Comparison of ENCODE assay signal across 1 cellular context in the genomic region with DNA sequence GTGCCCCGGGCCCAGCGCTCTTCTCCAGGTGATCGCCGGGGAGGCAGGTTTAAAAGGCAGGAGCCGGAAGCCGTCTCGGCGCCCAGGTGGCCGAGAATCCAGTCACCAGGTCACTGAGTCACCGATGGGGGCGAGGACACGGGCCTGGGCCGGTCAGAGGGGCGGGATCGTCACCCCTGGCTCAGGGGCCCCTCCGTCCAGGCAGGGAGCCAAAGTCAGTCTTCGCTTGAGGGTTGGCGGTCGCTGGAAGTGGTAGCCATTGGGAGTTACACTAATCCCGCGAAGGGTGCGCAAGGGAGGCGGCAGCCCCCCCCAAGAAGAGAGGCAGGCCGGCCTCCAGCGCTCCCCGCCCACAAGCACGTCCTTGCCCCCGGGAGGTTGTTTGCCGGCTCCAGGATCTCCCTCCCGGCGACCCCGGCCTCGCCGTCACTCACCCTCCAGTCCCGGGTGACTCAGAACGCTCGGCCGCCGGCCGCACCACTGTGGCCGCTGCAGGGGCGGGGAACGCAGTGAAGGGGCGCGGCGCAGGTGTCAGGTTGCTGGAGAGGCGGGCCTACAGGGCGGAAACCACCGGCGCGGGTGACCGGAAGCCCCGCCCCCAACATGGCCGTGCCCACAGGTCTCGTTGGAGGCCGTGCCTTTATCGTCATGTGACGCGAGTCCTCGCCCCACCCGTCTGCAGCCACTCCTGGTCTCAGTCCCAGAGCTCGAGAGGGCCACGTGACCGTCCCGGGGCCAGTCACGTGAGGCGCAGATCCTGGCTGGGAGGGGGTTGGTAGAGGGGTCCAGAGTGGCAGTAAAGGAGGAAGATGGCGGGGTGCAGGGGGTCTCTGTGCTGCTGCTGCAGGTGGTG.
TF ChIP-seq lines count a peak whose summit lies in the region.

A gene with protein sequence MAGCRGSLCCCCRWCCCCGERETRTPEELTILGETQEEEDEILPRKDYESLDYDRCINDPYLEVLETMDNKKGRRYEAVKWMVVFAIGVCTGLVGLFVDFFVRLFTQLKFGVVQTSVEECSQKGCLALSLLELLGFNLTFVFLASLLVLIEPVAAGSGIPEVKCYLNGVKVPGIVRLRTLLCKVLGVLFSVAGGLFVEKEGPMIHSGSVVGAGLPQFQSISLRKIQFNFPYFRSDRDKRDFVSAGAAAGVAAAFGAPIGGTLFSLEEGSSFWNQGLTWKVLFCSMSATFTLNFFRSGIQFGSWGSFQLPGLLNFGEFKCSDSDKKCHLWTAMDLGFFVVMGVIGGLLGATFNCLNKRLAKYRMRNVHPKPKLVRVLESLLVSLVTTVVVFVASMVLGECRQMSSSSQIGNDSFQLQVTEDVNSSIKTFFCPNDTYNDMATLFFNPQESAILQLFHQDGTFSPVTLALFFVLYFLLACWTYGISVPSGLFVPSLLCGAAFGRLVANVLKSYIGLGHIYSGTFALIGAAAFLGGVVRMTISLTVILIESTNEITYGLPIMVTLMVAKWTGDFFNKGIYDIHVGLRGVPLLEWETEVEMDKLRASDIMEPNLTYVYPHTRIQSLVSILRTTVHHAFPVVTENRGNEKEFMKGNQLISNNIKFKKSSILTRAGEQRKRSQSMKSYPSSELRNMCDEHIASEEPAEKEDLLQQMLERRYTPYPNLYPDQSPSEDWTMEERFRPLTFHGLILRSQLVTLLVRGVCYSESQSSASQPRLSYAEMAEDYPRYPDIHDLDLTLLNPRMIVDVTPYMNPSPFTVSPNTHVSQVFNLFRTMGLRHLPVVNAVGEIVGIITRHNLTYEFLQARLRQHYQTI (plus strand): TSS at position 738 of the 853 bp plus-strand sequence. CDS start 72 bp downstream, at position 810.
A gene (minus strand): TSS at position 511 of the 853 bp plus-strand sequence. CDS start 2,848 bp downstream, outside the sequence.

TF ChIP-seq in K562, 482 proteins besides CTCF, POLR2A, EP300 and RAD21 (continued from another document and continues in another):
- TF ChIP-seq, protein P1, sequence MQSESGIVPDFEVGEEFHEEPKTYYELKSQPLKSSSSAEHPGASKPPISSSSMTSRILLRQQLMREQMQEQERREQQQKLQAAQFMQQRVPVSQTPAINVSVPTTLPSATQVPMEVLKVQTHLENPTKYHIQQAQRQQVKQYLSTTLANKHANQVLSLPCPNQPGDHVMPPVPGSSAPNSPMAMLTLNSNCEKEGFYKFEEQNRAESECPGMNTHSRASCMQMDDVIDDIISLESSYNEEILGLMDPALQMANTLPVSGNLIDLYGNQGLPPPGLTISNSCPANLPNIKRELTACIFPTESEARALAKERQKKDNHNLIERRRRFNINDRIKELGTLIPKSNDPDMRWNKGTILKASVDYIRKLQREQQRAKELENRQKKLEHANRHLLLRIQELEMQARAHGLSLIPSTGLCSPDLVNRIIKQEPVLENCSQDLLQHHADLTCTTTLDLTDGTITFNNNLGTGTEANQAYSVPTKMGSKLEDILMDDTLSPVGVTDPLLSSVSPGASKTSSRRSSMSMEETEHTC (IDR thresholded peaks at IDR 0.05): peak; percentile 97
- TF ChIP-seq ZNF232 (CRISPR knock-in tag; IDR thresholded peaks at IDR 0.05) (peak; percentile 87), HMGN3 (IDR thresholded peaks at IDR 0.05; ENCODE audit: borderline replicate concordance, extremely low read depth, insufficient read length, low read depth, low read length) (peak; percentile 96), BRD4 (IDR thresholded peaks at IDR 0.05) (no peak; the same call in 1 of the 2 replicates), KLF1 (tag; IDR thresholded peaks at IDR 0.05) (peak; percentile 94), PCBP2 (IDR thresholded peaks at IDR 0.05; ENCODE audit: low read depth, low read length, poor library complexity, severe bottlenecking) (no peak), DPF2 (IDR thresholded peaks at IDR 0.05) (peak; percentile 79), RBM39 (optimal IDR thresholded peaks at IDR 0.05; ENCODE audit: low read depth, low read length) (no peak), HNRNPL (IDR thresholded peaks at IDR 0.05; ENCODE audit: low read depth, low read length) (no peak), FOSL1 (tag; conservative IDR thresholded peaks at IDR 0.05) (peak; percentile 97), ETV1 (tag; conservative IDR thresholded peaks at IDR 0.05; ENCODE audit: low read depth) (peak; percentile 77; the same call in 1 of the 2 replicates), TAF7 (tag; IDR thresholded peaks at IDR 0.05) (peak; percentile 66), CBX3 (IDR thresholded peaks at IDR 0.05; ENCODE audit: borderline replicate concordance in 1 of 2, low read length in 2 of 2) (no peak), GTF2F1 (IDR thresholded peaks at IDR 0.05; ENCODE audit: low read depth, low read length) (peak; percentile 42; the same call in 1 of the 2 replicates), BCOR (IDR thresholded peaks at IDR 0.05) (peak; percentile 17; the same call in 1 of the 2 replicates), ZFX (CRISPR knock-in tag; IDR thresholded peaks at IDR 0.05) (no peak), ZNF311 (CRISPR knock-in tag; IDR thresholded peaks at IDR 0.05) (0 out of 2 replicates have a peak, but pooled peaks have one; percentile 5), PHF8 (IDR thresholded peaks at IDR 0.05; ENCODE audit: borderline replicate concordance, low read length) (peak; percentile 82; the same call in 1 of the 2 replicates), ZNF764 (CRISPR knock-in tag; IDR thresholded peaks at IDR 0.05; ENCODE audit: low read depth) (0 out of 2 replicates have a peak, but pooled peaks have one; percentile 63), MYC (IDR thresholded peaks at IDR 0.05; ENCODE audit: low read depth, low read length) (peak; percentile 73; the same call in 1 of the 2 replicates), MYC (CRISPR knock-in tag; IDR thresholded peaks at IDR 0.05; ENCODE audit: borderline replicate concordance, low read depth) (peak; percentile 65; the same call in 1 of the 2 replicates), IRF2 (CRISPR knock-in tag; IDR thresholded peaks at IDR 0.05) (no peak), RHOXF2B (CRISPR knock-in tag; conservative IDR thresholded peaks at IDR 0.05) (peak; percentile 76; the same call in 1 of the 2 replicates), MCM2 (IDR thresholded peaks at IDR 0.05; ENCODE audit: low read depth) (no peak), DIDO1 (tag; IDR thresholded peaks at IDR 0.05; ENCODE audit: low read depth) (peak; percentile 86), GTF2E2 (tag; IDR thresholded peaks at IDR 0.05) (peak; percentile 88), ZNF175 (CRISPR knock-in tag; IDR thresholded peaks at IDR 0.05; ENCODE audit: low read depth) (peak; percentile 44; the same call in 1 of the 2 replicates), NR3C1 (CRISPR knock-in tag; IDR thresholded peaks at IDR 0.05) (no peak), CHD4 (IDR thresholded peaks at IDR 0.05; ENCODE audit: insufficient read depth, insufficient replicate concordance, low read depth, low read length, poor library complexity, severe bottlenecking) (no peak), CREM (IDR thresholded peaks at IDR 0.05; ENCODE audit: low read depth) (peak; percentile 94), XRCC5 (IDR thresholded peaks at IDR 0.05; ENCODE audit: low read depth, low read length) (no peak; the same call in 1 of the 2 replicates)
- TF ChIP-seq, protein P2, sequence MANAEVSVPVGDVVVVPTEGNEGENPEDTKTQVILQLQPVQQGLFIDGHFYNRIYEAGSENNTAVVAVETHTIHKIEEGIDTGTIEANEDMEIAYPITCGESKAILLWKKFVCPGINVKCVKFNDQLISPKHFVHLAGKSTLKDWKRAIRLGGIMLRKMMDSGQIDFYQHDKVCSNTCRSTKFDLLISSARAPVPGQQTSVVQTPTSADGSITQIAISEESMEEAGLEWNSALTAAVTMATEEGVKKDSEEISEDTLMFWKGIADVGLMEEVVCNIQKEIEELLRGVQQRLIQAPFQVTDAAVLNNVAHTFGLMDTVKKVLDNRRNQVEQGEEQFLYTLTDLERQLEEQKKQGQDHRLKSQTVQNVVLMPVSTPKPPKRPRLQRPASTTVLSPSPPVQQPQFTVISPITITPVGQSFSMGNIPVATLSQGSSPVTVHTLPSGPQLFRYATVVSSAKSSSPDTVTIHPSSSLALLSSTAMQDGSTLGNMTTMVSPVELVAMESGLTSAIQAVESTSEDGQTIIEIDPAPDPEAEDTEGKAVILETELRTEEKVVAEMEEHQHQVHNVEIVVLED (CRISPR knock-in tag; IDR thresholded peaks at IDR 0.05): peak; percentile 27
- TF ChIP-seq, protein P3, sequence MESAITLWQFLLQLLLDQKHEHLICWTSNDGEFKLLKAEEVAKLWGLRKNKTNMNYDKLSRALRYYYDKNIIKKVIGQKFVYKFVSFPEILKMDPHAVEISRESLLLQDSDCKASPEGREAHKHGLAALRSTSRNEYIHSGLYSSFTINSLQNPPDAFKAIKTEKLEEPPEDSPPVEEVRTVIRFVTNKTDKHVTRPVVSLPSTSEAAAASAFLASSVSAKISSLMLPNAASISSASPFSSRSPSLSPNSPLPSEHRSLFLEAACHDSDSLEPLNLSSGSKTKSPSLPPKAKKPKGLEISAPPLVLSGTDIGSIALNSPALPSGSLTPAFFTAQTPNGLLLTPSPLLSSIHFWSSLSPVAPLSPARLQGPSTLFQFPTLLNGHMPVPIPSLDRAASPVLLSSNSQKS (CRISPR knock-in tag; IDR thresholded peaks at IDR 0.05): no peak
- TF ChIP-seq, protein P4, sequence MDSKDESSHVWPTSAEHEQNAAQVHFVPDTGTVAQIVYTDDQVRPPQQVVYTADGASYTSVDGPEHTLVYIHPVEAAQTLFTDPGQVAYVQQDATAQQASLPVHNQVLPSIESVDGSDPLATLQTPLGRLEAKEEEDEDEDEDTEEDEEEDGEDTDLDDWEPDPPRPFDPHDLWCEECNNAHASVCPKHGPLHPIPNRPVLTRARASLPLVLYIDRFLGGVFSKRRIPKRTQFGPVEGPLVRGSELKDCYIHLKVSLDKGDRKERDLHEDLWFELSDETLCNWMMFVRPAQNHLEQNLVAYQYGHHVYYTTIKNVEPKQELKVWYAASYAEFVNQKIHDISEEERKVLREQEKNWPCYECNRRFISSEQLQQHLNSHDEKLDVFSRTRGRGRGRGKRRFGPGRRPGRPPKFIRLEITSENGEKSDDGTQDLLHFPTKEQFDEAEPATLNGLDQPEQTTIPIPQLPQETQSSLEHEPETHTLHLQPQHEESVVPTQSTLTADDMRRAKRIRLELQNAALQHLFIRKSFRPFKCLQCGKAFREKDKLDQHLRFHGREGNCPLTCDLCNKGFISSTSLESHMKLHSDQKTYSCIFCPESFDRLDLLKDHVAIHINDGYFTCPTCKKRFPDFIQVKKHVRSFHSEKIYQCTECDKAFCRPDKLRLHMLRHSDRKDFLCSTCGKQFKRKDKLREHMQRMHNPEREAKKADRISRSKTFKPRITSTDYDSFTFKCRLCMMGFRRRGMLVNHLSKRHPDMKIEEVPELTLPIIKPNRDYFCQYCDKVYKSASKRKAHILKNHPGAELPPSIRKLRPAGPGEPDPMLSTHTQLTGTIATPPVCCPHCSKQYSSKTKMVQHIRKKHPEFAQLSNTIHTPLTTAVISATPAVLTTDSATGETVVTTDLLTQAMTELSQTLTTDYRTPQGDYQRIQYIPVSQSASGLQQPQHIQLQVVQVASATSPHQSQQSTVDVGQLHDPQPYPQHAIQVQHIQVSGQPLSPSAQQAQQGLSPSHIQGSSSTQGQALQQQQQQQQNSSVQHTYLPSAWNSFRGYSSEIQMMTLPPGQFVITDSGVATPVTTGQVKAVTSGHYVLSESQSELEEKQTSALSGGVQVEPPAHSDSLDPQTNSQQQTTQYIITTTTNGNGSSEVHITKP (IDR thresholded peaks at IDR 0.05; ENCODE audit: partially characterized antibody): no peak
- TF ChIP-seq, protein P5, sequence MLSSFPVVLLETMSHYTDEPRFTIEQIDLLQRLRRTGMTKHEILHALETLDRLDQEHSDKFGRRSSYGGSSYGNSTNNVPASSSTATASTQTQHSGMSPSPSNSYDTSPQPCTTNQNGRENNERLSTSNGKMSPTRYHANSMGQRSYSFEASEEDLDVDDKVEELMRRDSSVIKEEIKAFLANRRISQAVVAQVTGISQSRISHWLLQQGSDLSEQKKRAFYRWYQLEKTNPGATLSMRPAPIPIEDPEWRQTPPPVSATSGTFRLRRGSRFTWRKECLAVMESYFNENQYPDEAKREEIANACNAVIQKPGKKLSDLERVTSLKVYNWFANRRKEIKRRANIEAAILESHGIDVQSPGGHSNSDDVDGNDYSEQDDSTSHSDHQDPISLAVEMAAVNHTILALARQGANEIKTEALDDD (IDR thresholded peaks at IDR 0.05): peak; percentile 8; the same call in 1 of the 2 replicates
- TF ChIP-seq, protein P6, sequence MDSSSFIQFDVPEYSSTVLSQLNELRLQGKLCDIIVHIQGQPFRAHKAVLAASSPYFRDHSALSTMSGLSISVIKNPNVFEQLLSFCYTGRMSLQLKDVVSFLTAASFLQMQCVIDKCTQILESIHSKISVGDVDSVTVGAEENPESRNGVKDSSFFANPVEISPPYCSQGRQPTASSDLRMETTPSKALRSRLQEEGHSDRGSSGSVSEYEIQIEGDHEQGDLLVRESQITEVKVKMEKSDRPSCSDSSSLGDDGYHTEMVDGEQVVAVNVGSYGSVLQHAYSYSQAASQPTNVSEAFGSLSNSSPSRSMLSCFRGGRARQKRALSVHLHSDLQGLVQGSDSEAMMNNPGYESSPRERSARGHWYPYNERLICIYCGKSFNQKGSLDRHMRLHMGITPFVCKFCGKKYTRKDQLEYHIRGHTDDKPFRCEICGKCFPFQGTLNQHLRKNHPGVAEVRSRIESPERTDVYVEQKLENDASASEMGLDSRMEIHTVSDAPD (CRISPR knock-in tag; IDR thresholded peaks at IDR 0.05): no peak
- TF ChIP-seq, protein P7, sequence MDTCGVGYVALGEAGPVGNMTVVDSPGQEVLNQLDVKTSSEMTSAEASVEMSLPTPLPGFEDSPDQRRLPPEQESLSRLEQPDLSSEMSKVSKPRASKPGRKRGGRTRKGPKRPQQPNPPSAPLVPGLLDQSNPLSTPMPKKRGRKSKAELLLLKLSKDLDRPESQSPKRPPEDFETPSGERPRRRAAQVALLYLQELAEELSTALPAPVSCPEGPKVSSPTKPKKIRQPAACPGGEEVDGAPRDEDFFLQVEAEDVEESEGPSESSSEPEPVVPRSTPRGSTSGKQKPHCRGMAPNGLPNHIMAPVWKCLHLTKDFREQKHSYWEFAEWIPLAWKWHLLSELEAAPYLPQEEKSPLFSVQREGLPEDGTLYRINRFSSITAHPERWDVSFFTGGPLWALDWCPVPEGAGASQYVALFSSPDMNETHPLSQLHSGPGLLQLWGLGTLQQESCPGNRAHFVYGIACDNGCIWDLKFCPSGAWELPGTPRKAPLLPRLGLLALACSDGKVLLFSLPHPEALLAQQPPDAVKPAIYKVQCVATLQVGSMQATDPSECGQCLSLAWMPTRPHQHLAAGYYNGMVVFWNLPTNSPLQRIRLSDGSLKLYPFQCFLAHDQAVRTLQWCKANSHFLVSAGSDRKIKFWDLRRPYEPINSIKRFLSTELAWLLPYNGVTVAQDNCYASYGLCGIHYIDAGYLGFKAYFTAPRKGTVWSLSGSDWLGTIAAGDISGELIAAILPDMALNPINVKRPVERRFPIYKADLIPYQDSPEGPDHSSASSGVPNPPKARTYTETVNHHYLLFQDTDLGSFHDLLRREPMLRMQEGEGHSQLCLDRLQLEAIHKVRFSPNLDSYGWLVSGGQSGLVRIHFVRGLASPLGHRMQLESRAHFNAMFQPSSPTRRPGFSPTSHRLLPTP (IDR thresholded peaks at IDR 0.05; ENCODE audit: borderline replicate concordance, extremely low read depth, insufficient read length): no peak
- TF ChIP-seq, protein P8, sequence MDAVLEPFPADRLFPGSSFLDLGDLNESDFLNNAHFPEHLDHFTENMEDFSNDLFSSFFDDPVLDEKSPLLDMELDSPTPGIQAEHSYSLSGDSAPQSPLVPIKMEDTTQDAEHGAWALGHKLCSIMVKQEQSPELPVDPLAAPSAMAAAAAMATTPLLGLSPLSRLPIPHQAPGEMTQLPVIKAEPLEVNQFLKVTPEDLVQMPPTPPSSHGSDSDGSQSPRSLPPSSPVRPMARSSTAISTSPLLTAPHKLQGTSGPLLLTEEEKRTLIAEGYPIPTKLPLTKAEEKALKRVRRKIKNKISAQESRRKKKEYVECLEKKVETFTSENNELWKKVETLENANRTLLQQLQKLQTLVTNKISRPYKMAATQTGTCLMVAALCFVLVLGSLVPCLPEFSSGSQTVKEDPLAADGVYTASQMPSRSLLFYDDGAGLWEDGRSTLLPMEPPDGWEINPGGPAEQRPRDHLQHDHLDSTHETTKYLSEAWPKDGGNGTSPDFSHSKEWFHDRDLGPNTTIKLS (IDR thresholded peaks at IDR 0.05; ENCODE audit: borderline replicate concordance, low read depth): 0 out of 2 replicates have a peak, but pooled peaks have one; percentile 43
